ENCODE assay signal across 7 cellular contexts in the genomic region with DNA sequence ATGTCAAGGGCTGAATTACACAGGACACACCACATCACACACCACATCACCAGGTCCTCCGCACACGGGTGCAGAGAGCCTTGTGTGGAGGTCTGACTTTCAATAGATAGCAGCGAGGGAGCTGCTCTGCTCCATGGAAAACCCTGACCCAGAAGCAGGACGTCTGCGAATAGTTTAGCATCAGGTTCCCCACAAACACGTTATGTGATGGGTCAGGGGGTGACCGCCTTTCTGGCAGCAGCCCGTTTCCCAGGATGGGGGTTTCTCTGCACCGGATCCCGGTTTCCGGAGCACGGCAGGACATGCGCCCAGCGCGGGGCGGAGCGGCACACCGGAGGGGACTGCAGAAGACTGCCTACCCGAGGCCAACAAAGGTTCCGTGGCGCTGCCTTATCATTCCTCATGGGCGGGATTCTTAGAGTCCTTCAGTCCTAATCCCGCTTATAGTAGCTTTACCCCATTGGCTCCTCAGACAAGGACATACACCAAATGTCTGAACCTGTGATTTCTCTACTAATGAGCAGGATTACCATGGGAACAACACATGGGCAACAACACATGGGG.
DNase-seq lines count a peak whose midpoint lies in the region; ATAC-seq lines count a peak whose summit lies in the region.
"Not testable (repeated sequence)": the region's sequence is repeated elsewhere in the genome, so short reads cannot be mapped to it uniquely, and the experiment has no call there.

No MANE protein-coding gene starts in this region.

- POLR2A ChIA-PET in activated naive CD8-positive, alpha-beta T cell treated with anti-CD3 and anti-CD28 coated beads, Interleukin-2, amount 10 ng/mL, durations not matched to agents 7 days and 5 days (lab: Charles Lee): not testable (repeated sequence)

- not testable (repeated sequence) for H3K27ac Mint-ChIP-seq in activated naive CD8-positive, alpha-beta T cell treated with anti-CD3 and anti-CD28 coated beads, Interleukin-2, amount 10 ng/mL, durations not matched to agents 7 days and 5 days; stimulated activated naive CD8-positive, alpha-beta T cell treated with anti-CD3 and anti-CD28 coated beads, Interleukin-15, amount 100 ng/mL, for 72 hours

- H3K27me3 Mint-ChIP-seq in activated naive CD8-positive, alpha-beta T cell treated with anti-CD3 and anti-CD28 coated beads, Interleukin-2, amount 10 ng/mL, durations not matched to agents 7 days and 5 days; stimulated activated naive CD8-positive, alpha-beta T cell treated with anti-CD3 and anti-CD28 coated beads, Interleukin-15, amount 100 ng/mL, for 72 hours: not testable (repeated sequence)

- not testable (repeated sequence) for H3K9me3 Mint-ChIP-seq in activated naive CD8-positive, alpha-beta T cell treated with anti-CD3 and anti-CD28 coated beads, Interleukin-2, amount 10 ng/mL, durations not matched to agents 7 days and 5 days; stimulated activated naive CD8-positive, alpha-beta T cell treated with anti-CD3 and anti-CD28 coated beads, Interleukin-15, amount 100 ng/mL, for 72 hours

- not testable (repeated sequence) for DNase-seq in activated naive CD8-positive, alpha-beta T cell treated with anti-CD3 and anti-CD28 coated beads, Interleukin-2, amount 10 ng/mL, durations not matched to agents 7 days and 5 days; left lobe of liver (ENCODE audit: low spot score); stimulated activated naive CD8-positive, alpha-beta T cell treated with anti-CD3 and anti-CD28 coated beads, Interleukin-15, amount 100 ng/mL, for 72 hours

- not testable (repeated sequence) for H3K36me3 Mint-ChIP-seq in activated naive CD8-positive, alpha-beta T cell treated with anti-CD3 and anti-CD28 coated beads, Interleukin-2, amount 10 ng/mL, durations not matched to agents 7 days and 5 days

- H3K4me3 Mint-ChIP-seq in activated naive CD8-positive, alpha-beta T cell treated with anti-CD3 and anti-CD28 coated beads, Interleukin-2, amount 10 ng/mL, durations not matched to agents 7 days and 5 days; stimulated activated naive CD8-positive, alpha-beta T cell treated with anti-CD3 and anti-CD28 coated beads, Interleukin-15, amount 100 ng/mL, for 72 hours: not testable (repeated sequence)

- ATAC-seq in GM18519 (IDR thresholded peaks at IDR 0.05; ENCODE audit: low FRiP score, unreplicated experiment): peak; percentile 7
- ATAC-seq in GM21423 (IDR thresholded peaks at IDR 0.05; ENCODE audit: unreplicated experiment): peak; percentile 36
- ATAC-seq in HG02759 (IDR thresholded peaks at IDR 0.05; ENCODE audit: unreplicated experiment): peak; percentile 9
- peak; percentile 22 for ATAC-seq in HG03565 (IDR thresholded peaks at IDR 0.05; ENCODE audit: unreplicated experiment)
- ATAC-seq in activated naive CD8-positive, alpha-beta T cell treated with anti-CD3 and anti-CD28 coated beads, Interleukin-2, amount 10 ng/mL, durations not matched to agents 7 days and 5 days (ENCODE audit: low read depth): peak; percentile 18
- ATAC-seq in left lobe of liver: peak; percentile 76
- peak; percentile 67 for ATAC-seq in stimulated activated naive CD8-positive, alpha-beta T cell treated with anti-CD3 and anti-CD28 coated beads, Interleukin-15, amount 100 ng/mL, for 72 hours

- not testable (repeated sequence) for H3K4me1 Mint-ChIP-seq in activated naive CD8-positive, alpha-beta T cell treated with anti-CD3 and anti-CD28 coated beads, Interleukin-2, amount 10 ng/mL, durations not matched to agents 7 days and 5 days; stimulated activated naive CD8-positive, alpha-beta T cell treated with anti-CD3 and anti-CD28 coated beads, Interleukin-15, amount 100 ng/mL, for 72 hours

Comparison
In these comparisons a context has a peak if more than half of its experiments do, and no peak if none do; other contexts are left out.
1. ATAC-seq: peak in every context shown above with its lines; median percentile 76 in left lobe of liver; 67 in stimulated activated naive CD8-positive, alpha-beta T cell treated with anti-CD3 and anti-CD28 coated beads, Interleukin-15, amount 100 ng/mL, for 72 hours; 36 in GM21423; 22 in HG03565; 18 in activated naive CD8-positive, alpha-beta T cell treated with anti-CD3 and anti-CD28 coated beads, Interleukin-2, amount 10 ng/mL, durations not matched to agents 7 days and 5 days; 9 in HG02759; 7 in GM18519.